ENCODE assay signal across 7 cellular contexts in the genomic region with DNA sequence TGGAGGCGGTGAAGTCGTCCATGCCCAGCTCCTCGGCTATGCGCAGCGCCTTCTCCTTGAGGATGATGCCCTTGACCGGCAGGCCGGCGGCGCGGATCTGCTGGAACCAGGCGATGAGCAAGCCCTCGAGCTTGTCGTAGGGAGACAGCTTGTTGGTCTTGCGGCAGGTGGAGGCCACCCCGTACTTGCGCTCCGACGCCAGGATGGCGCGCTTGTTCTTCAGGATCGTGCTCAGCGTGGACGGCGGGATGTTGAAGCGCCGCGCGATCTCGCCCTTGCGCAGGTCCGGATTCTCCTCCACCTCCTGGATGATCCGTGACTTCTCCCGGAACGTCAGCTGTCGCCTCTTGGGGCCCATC. TPM values are rescaled to one million over a fixed set of nuclear protein-coding genes. Genes with fewer than 3 reads are reported as not detected.
DNase-seq lines count a peak whose midpoint lies in the region; ATAC-seq and TF ChIP-seq lines count a peak whose summit lies in the region.

No MANE protein-coding gene starts in this region.

- H3K4me3 ChIP-seq in MG63: peak overlapping the region; percentile 60

- H3K36me3 ChIP-seq in MG63: peaks cover 14% of the 10 kb centered on the region

- peaks cover 1% of the 10 kb centered on the region for H3K27me3 Mint-ChIP-seq in activated CD4-positive, alpha-beta memory T cell treated with anti-CD3 and anti-CD28 coated beads, Interleukin-2, amount 10 ng/mL, durations not matched to agents 7 days and 5 days
- H3K27me3 Mint-ChIP-seq in natural killer cell (ENCODE audit: low read depth in 2 of 2): no peaks in the 10 kb centered on the region

- H3K4me1 Mint-ChIP-seq in activated CD4-positive, alpha-beta memory T cell treated with anti-CD3 and anti-CD28 coated beads, Interleukin-2, amount 10 ng/mL, durations not matched to agents 7 days and 5 days: peaks cover 52% of the 10 kb centered on the region
- H3K4me1 Mint-ChIP-seq in natural killer cell: peaks cover 23 to 51% of the 10 kb centered on the region in 2 donors

- POLR2A ChIA-PET in activated CD4-positive, alpha-beta memory T cell treated with anti-CD3 and anti-CD28 coated beads, Interleukin-2, amount 10 ng/mL, durations not matched to agents 7 days and 5 days (lab: Charles Lee): interaction anchor here (1.0 to 8.8 kb wide), 11 partner anchors 10 to 121 kb away, joined by 3 to 90 read pairs (median 9); partner anchors contain the start of genes ADISSP, AP5S1 and CDC25B

- H3K4me3 Mint-ChIP-seq in activated CD4-positive, alpha-beta memory T cell treated with anti-CD3 and anti-CD28 coated beads, Interleukin-2, amount 10 ng/mL, durations not matched to agents 7 days and 5 days: peak overlapping the region; percentile 81
- H3K4me3 Mint-ChIP-seq in natural killer cell: peak overlapping the region; percentile 84

- no peaks in the 10 kb centered on the region for H3K27me3 ChIP-seq in MG63

- no peak for TF ChIP-seq CTCF in natural killer cell (IDR thresholded peaks at IDR 0.05)

- DNase-seq in GM03348 (ENCODE audit: low spot score) (peak; percentile 50), MG63 (peak; percentile 41), natural killer cell (no peak)
- peak; percentile 56 for DNase-seq in activated CD4-positive, alpha-beta memory T cell treated with anti-CD3 and anti-CD28 coated beads, Interleukin-2, amount 10 ng/mL, durations not matched to agents 7 days and 5 days

- ATAC-seq in GM21723 (IDR thresholded peaks at IDR 0.05; ENCODE audit: unreplicated experiment) (peak; percentile 7), esophagus mucosa (peak; percentile 14), natural killer cell (peak; percentile 26 to 38 (median 32)), HG03457 (IDR thresholded peaks at IDR 0.05; ENCODE audit: unreplicated experiment) (no peak)

- CTCF ChIA-PET in activated CD4-positive, alpha-beta memory T cell treated with anti-CD3 and anti-CD28 coated beads, Interleukin-2, amount 10 ng/mL, durations not matched to agents 7 days and 5 days (lab: Charles Lee): interaction anchor here (0.6 to 9.4 kb wide), 12 partner anchors 17 to 306 kb away, joined by 3 to 98 read pairs (median 6); partner anchors contain the start of genes ADISSP and AP5S1

- H3K27ac Mint-ChIP-seq in activated CD4-positive, alpha-beta memory T cell treated with anti-CD3 and anti-CD28 coated beads, Interleukin-2, amount 10 ng/mL, durations not matched to agents 7 days and 5 days: peak overlapping the region; percentile 77
- H3K27ac Mint-ChIP-seq in natural killer cell: peak overlapping the region; percentile 48 to 51

- intact Hi-C loops in natural killer cell (cut with micrococcal nuclease): loop anchor here (2.0 to 10.0 kb wide), 2 partner anchors 69 to 299 kb away; no protein-coding TSS in a partner anchor

- H3K9me3 Mint-ChIP-seq in activated CD4-positive, alpha-beta memory T cell treated with anti-CD3 and anti-CD28 coated beads, Interleukin-2, amount 10 ng/mL, durations not matched to agents 7 days and 5 days: no peaks in the 10 kb centered on the region
- no peaks in the 10 kb centered on the region for H3K9me3 Mint-ChIP-seq in natural killer cell

- H3K9me3 ChIP-seq in MG63: no peaks in the 10 kb centered on the region

- peaks cover 11% of the 10 kb centered on the region for H3K36me3 Mint-ChIP-seq in activated CD4-positive, alpha-beta memory T cell treated with anti-CD3 and anti-CD28 coated beads, Interleukin-2, amount 10 ng/mL, durations not matched to agents 7 days and 5 days (ENCODE audit: low read depth)
- no peaks in the 10 kb centered on the region for H3K36me3 Mint-ChIP-seq in natural killer cell

RNA-seq across cellular contexts. Expression of gene CENPB, which starts 0.4 kb away (rescaled TPM):
- 50.0 and 81.5 TPM in 2 replicates for total RNA-seq in MG63 (2014; rRNA removed; shearing (Covaris generic); ENCODE audit: low replicate concordance)
- total RNA-seq in activated CD4-positive, alpha-beta memory T cell treated with anti-CD3 and anti-CD28 coated beads, Interleukin-2, amount 10 ng/mL, durations not matched to agents 7 days and 5 days: 10 to 100 TPM; 67.0 to 68.0 TPM
- total RNA-seq in esophagus mucosa: 50.8 TPM
- total RNA-seq in natural killer cell: 10 to 100 TPM; 46.7 to 62.6 (median 55.4) TPM

RNA-seq across cellular contexts. Expression of gene SPEF1, which starts 4.9 kb away (rescaled TPM):
- total RNA-seq in MG63 (2014; rRNA removed; shearing (Covaris generic); ENCODE audit: low replicate concordance): 0.95 TPM in 1 of 2 replicates, not detected in the other
- total RNA-seq in activated CD4-positive, alpha-beta memory T cell treated with anti-CD3 and anti-CD28 coated beads, Interleukin-2, amount 10 ng/mL, durations not matched to agents 7 days and 5 days: not detected
- not detected for total RNA-seq in esophagus mucosa
- under 1 TPM in 1 of 3 donors, not detected in 2; 0.23 TPM for total RNA-seq in natural killer cell

RNA-seq across cellular contexts. Expression of gene CDC25B, which starts 10.0 kb away (rescaled TPM):
- 13.9 and 16.0 TPM in 2 replicates for total RNA-seq in MG63 (2014; rRNA removed; shearing (Covaris generic); ENCODE audit: low replicate concordance)
- total RNA-seq in activated CD4-positive, alpha-beta memory T cell treated with anti-CD3 and anti-CD28 coated beads, Interleukin-2, amount 10 ng/mL, durations not matched to agents 7 days and 5 days: 100 to 1,000 TPM; 452 to 454 TPM
- total RNA-seq in esophagus mucosa: 42.5 TPM
- 100 to 1,000 TPM; 123 to 147 (median 143) TPM for total RNA-seq in natural killer cell

RNA-seq across cellular contexts. Expression of gene ADISSP, which starts 18.6 kb away (rescaled TPM):
- 42.8 and 66.6 TPM in 2 replicates for total RNA-seq in MG63 (2014; rRNA removed; shearing (Covaris generic); ENCODE audit: low replicate concordance)
- 10 to 100 TPM; 20.7 to 23.4 TPM for total RNA-seq in activated CD4-positive, alpha-beta memory T cell treated with anti-CD3 and anti-CD28 coated beads, Interleukin-2, amount 10 ng/mL, durations not matched to agents 7 days and 5 days
- 29.1 TPM for total RNA-seq in esophagus mucosa
- total RNA-seq in natural killer cell: 10 to 100 TPM; 10.1 to 13.5 (median 12.3) TPM

RNA-seq across cellular contexts. Expression of gene AP5S1, which starts 34.2 kb away (rescaled TPM):
- 11.6 and 24.6 TPM in 2 replicates for total RNA-seq in MG63 (2014; rRNA removed; shearing (Covaris generic); ENCODE audit: low replicate concordance)
- 10 to 100 TPM; 12.7 to 15.5 TPM for total RNA-seq in activated CD4-positive, alpha-beta memory T cell treated with anti-CD3 and anti-CD28 coated beads, Interleukin-2, amount 10 ng/mL, durations not matched to agents 7 days and 5 days
- total RNA-seq in esophagus mucosa (10.7 TPM), natural killer cell (10 to 100 TPM in 2 of 3 donors, 1 to 10 TPM in 1; 7.9 to 12.3 (median 12.1) TPM)
